In genomic region chr12:104477812-104478388, GRCh38 we compare ENCODE assay signal across 13 cellular contexts. TPM values are rescaled to one million over a fixed set of nuclear protein-coding genes. Genes with fewer than 3 reads are reported as not detected.
DNase-seq lines count a peak whose midpoint lies in the region; ATAC-seq and TF ChIP-seq lines count a peak whose summit lies in the region.
"Had no signal": no experiment of that assay in that cellular context is flagged by ENCODE, and none has a peak within 500 bp of the region (broad histone marks: within the 10 kb centered on the region; RNA-seq: fewer than 3 reads in every experiment).

No MANE protein-coding gene starts in this region.

- H3K4me3 Mint-ChIP-seq in HFFc6: no peak overlapping the region

- H2AFZ ChIP-seq in SU-DHL-6 (ENCODE audit: low read depth, low read length, severe bottlenecking): no peak overlapping the region

- no peak for TF ChIP-seq POLR2A in erythroblast (IDR thresholded peaks at IDR 0.05; ENCODE audit: low read length)

- TF ChIP-seq CTCF in SU-DHL-6 (IDR thresholded peaks at IDR 0.05; ENCODE audit: insufficient read depth, low read length, poor library complexity, severe bottlenecking) (no peak), HFFc6 (IDR thresholded peaks at IDR 0.05) (no peak)

- H3K4me2 ChIP-seq in BLaER1 (peak overlapping the region; percentile 91), SU-DHL-6 (ENCODE audit: low read depth, low read length, poor library complexity, severe bottlenecking) (peak overlapping the region; percentile 40)

- H4K20me1 ChIP-seq in BLaER1 (no peaks in the 10 kb centered on the region), SU-DHL-6 (ENCODE audit: low read depth, low read length) (no peaks in the 10 kb centered on the region)

- no peaks in the 10 kb centered on the region for H3K79me2 ChIP-seq in SU-DHL-6 (ENCODE audit: insufficient read depth, low read length)

- H3K4me1 ChIP-seq in BLaER1: peaks cover 87% of the 10 kb centered on the region
- H3K4me1 ChIP-seq: Caco-2 had no signal

- H3F3A ChIP-seq in SU-DHL-6 (ENCODE audit: insufficient read depth): no peaks in the 10 kb centered on the region

- H3K4me3 ChIP-seq in BLaER1 (peak overlapping the region; percentile 60), SU-DHL-6 (ENCODE audit: insufficient read depth, low read length, poor library complexity, severe bottlenecking) (no peak overlapping the region)

- peaks cover 7% of the 10 kb centered on the region; the same call in 1 of the 2 replicates for H3K36me3 Mint-ChIP-seq in HFFc6 (ENCODE audit: low read depth)

- H3K27ac ChIP-seq in BLaER1: peak overlapping the region; percentile 94
- no peak overlapping the region for H3K27ac ChIP-seq in SU-DHL-6 (ENCODE audit: low read depth, low read length)

- DNase-seq in erythroblast (lab: John Stamatoyannopoulos, UW): peak; percentile 47 to 52
- no peak for DNase-seq in HFFc6
- DNase-seq in Ammon's horn (ENCODE audit: low spot score): no peak
- no peak for DNase-seq in GOT3 (lab: John Stamatoyannopoulos, UW)
- DNase-seq: Caco-2, islet precursor cell, NCI-H446 treated with DMSO at 0.1 percent for 48 hours, posterior cingulate gyrus, T1000 had no signal

- no peaks in the 10 kb centered on the region; the same call in 1 of the 2 replicates for H3K27me3 Mint-ChIP-seq in HFFc6 (ENCODE audit: insufficient read depth)

- H3K36me3 ChIP-seq in BLaER1 (peaks cover 20% of the 10 kb centered on the region), SU-DHL-6 (ENCODE audit: low read length) (no peaks in the 10 kb centered on the region)

- H3K27me3 ChIP-seq in BLaER1: no peaks in the 10 kb centered on the region
- no peaks in the 10 kb centered on the region for H3K27me3 ChIP-seq in SU-DHL-6 (ENCODE audit: low read length)

- H3K9ac ChIP-seq in BLaER1 (peak overlapping the region; percentile 79), SU-DHL-6 (ENCODE audit: low read length) (no peak overlapping the region)

- H3K27ac Mint-ChIP-seq in HFFc6: no peak overlapping the region

- H3K9me3 Mint-ChIP-seq in HFFc6: peaks cover 19% of the 10 kb centered on the region

- H3K4me1 Mint-ChIP-seq in HFFc6 (ENCODE audit: low read depth): peaks cover 35% of the 10 kb centered on the region

- ATAC-seq in GM18867 (IDR thresholded peaks at IDR 0.05; ENCODE audit: unreplicated experiment) (peak; percentile 20), HG03520 (IDR thresholded peaks at IDR 0.05; ENCODE audit: unreplicated experiment) (no peak)

- H3K9me3 ChIP-seq in BLaER1 (peaks cover 12% of the 10 kb centered on the region), SU-DHL-6 (ENCODE audit: insufficient read depth, low read length) (no peaks in the 10 kb centered on the region)
- H3K9me3 ChIP-seq: Caco-2 had no signal

- H3K9me2 ChIP-seq in SU-DHL-6 (replicated peaks; ENCODE audit: insufficient read depth, low read length): no peaks in the 10 kb centered on the region

RNA-seq across cellular contexts. Expression of gene CHST11, which starts 21.2 kb away (rescaled TPM):
- 1 to 10 TPM; 2.4 to 4.3 (median 3.8) TPM for total RNA-seq in HFFc6 (2021; fragmentation: NEBNext Ultra II Directional; extraction: Animal tissue kit (Norgen Biotek cat#: 25700))

Comparison
In these comparisons a context has a peak if more than half of its experiments do, and no peak if none do; other contexts are left out.
1. DNase-seq: peak in erythroblast (2 of 2); none in HFFc6 (single experiment), Ammon's horn (single experiment) and GOT3 (single experiment).